In the genomic region with DNA sequence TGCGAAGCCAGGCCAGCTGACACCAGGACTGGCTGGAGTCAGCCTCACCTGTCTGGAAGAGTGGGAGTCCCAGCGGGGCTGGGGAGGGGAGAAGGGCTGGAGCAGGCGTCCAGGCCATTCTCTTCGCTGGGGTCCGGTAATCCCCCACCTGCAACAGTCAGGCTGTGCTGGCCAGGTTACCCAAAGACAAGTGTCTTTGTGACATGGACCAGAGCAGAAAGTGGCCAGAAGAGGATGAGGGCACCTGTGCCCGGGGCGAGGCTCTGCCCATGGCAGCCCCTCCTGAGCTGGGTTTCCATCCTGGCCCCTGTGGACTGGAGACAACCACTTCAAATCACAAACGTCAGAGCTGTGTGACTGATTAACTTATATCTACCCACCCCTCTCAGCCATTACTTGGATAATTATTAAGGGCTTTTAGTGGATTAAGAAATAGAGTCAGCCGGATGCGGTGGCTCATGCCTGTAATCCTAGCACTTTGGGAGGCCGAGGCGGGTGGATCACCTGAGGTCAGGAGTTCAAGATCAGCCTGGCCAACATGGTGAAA, we compare ENCODE assay signal across 1 cellular context.
TF ChIP-seq lines count a peak whose summit lies in the region.

No MANE protein-coding gene starts in this region.

TF ChIP-seq in GM12878, 131 proteins besides CTCF, POLR2A, EP300 and RAD21:
- TF ChIP-seq, protein P1, sequence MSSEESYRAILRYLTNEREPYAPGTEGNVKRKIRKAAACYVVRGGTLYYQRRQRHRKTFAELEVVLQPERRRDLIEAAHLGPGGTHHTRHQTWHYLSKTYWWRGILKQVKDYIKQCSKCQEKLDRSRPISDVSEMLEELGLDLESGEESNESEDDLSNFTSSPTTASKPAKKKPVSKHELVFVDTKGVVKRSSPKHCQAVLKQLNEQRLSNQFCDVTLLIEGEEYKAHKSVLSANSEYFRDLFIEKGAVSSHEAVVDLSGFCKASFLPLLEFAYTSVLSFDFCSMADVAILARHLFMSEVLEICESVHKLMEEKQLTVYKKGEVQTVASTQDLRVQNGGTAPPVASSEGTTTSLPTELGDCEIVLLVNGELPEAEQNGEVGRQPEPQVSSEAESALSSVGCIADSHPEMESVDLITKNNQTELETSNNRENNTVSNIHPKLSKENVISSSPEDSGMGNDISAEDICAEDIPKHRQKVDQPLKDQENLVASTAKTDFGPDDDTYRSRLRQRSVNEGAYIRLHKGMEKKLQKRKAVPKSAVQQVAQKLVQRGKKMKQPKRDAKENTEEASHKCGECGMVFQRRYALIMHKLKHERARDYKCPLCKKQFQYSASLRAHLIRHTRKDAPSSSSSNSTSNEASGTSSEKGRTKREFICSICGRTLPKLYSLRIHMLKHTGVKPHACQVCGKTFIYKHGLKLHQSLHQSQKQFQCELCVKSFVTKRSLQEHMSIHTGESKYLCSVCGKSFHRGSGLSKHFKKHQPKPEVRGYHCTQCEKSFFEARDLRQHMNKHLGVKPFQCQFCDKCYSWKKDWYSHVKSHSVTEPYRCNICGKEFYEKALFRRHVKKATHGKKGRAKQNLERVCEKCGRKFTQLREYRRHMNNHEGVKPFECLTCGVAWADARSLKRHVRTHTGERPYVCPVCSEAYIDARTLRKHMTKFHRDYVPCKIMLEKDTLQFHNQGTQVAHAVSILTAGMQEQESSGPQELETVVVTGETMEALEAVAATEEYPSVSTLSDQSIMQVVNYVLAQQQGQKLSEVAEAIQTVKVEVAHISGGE (CRISPR knock-in tag; IDR thresholded peaks at IDR 0.05), result no peak
- TF ChIP-seq SMAD1 (IDR thresholded peaks at IDR 0.05; ENCODE audit: low read depth, partially characterized antibody) (no peak), SMC3 (IDR thresholded peaks at IDR 0.05; ENCODE audit: borderline replicate concordance, low read length) (no peak), TCF12 (IDR thresholded peaks at IDR 0.05; ENCODE audit: low read depth, low read length) (no peak), CBX3 (IDR thresholded peaks at IDR 0.05; ENCODE audit: borderline replicate concordance, low read depth) (no peak), GATAD2B (conservative IDR thresholded peaks at IDR 0.05; ENCODE audit: low read depth) (no peak), MXI1 (IDR thresholded peaks at IDR 0.05; ENCODE audit: low read depth, low read length) (no peak), LARP7 (IDR thresholded peaks at IDR 0.05) (no peak), CREB1 (IDR thresholded peaks at IDR 0.05; ENCODE audit: low read depth) (no peak), HDAC2 (IDR thresholded peaks at IDR 0.05) (no peak), STAT3 (IDR thresholded peaks at IDR 0.05; ENCODE audit: low read depth, low read length) (no peak), ZNF24 (IDR thresholded peaks at IDR 0.05) (no peak), CEBPB (IDR thresholded peaks at IDR 0.05; ENCODE audit: borderline replicate concordance in 1 of 2, low read depth in 2 of 2, low read length in 2 of 2) (no peak)
- TF ChIP-seq, protein P2, sequence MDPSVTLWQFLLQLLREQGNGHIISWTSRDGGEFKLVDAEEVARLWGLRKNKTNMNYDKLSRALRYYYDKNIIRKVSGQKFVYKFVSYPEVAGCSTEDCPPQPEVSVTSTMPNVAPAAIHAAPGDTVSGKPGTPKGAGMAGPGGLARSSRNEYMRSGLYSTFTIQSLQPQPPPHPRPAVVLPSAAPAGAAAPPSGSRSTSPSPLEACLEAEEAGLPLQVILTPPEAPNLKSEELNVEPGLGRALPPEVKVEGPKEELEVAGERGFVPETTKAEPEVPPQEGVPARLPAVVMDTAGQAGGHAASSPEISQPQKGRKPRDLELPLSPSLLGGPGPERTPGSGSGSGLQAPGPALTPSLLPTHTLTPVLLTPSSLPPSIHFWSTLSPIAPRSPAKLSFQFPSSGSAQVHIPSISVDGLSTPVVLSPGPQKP (IDR thresholded peaks at IDR 0.05; ENCODE audit: low read depth, low read length), result no peak
- TF ChIP-seq, protein P3, sequence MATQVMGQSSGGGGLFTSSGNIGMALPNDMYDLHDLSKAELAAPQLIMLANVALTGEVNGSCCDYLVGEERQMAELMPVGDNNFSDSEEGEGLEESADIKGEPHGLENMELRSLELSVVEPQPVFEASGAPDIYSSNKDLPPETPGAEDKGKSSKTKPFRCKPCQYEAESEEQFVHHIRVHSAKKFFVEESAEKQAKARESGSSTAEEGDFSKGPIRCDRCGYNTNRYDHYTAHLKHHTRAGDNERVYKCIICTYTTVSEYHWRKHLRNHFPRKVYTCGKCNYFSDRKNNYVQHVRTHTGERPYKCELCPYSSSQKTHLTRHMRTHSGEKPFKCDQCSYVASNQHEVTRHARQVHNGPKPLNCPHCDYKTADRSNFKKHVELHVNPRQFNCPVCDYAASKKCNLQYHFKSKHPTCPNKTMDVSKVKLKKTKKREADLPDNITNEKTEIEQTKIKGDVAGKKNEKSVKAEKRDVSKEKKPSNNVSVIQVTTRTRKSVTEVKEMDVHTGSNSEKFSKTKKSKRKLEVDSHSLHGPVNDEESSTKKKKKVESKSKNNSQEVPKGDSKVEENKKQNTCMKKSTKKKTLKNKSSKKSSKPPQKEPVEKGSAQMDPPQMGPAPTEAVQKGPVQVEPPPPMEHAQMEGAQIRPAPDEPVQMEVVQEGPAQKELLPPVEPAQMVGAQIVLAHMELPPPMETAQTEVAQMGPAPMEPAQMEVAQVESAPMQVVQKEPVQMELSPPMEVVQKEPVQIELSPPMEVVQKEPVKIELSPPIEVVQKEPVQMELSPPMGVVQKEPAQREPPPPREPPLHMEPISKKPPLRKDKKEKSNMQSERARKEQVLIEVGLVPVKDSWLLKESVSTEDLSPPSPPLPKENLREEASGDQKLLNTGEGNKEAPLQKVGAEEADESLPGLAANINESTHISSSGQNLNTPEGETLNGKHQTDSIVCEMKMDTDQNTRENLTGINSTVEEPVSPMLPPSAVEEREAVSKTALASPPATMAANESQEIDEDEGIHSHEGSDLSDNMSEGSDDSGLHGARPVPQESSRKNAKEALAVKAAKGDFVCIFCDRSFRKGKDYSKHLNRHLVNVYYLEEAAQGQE (IDR thresholded peaks at IDR 0.05; ENCODE audit: low read depth, low read length), result no peak
- TF ChIP-seq, protein P4, sequence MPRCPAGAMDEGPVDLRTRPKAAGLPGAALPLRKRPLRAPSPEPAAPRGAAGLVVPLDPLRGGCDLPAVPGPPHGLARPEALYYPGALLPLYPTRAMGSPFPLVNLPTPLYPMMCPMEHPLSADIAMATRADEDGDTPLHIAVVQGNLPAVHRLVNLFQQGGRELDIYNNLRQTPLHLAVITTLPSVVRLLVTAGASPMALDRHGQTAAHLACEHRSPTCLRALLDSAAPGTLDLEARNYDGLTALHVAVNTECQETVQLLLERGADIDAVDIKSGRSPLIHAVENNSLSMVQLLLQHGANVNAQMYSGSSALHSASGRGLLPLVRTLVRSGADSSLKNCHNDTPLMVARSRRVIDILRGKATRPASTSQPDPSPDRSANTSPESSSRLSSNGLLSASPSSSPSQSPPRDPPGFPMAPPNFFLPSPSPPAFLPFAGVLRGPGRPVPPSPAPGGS (IDR thresholded peaks at IDR 0.05; ENCODE audit: borderline replicate concordance, insufficient read depth, low read depth, low read length, poor library complexity, severe bottlenecking), result no peak
TF ChIP-seq in GM12878: peak in this region for 0.
